In genomic region chr1:46027788-46028573, GRCh38 we compare ENCODE assay signal across 24 cellular contexts.
DNase-seq lines count a peak whose midpoint lies in the region; ATAC-seq and TF ChIP-seq lines count a peak whose summit lies in the region.
"Had no signal": no experiment of that assay in that cellular context is flagged by ENCODE, and none has a peak within 500 bp of the region (broad histone marks: within the 10 kb centered on the region; RNA-seq: fewer than 3 reads in every experiment).

No MANE protein-coding gene starts in this region.

- WGBS in heart right ventricle, 2 donors = 85 to 88% methylated on average over 8 of the region's 8 CpGs

- no peak overlapping the region for H3K4me3 ChIP-seq in coronary artery
- no peak overlapping the region for H3K4me3 ChIP-seq in heart right ventricle
- H3K4me3 ChIP-seq in upper lobe of right lung = no peak overlapping the region

- H3K27me3 ChIP-seq in heart right ventricle = no peaks in the 10 kb centered on the region
- H3K27me3 ChIP-seq in upper lobe of right lung = no peaks in the 10 kb centered on the region

- no peaks in the 10 kb centered on the region for H3K9me3 ChIP-seq in heart right ventricle
- H3K9me3 ChIP-seq in upper lobe of right lung = no peaks in the 10 kb centered on the region

- peaks cover 0 to 74% (median 42%) of the 10 kb centered on the region in 9 donors for H3K36me3 ChIP-seq in heart right ventricle
- H3K36me3 ChIP-seq in upper lobe of right lung = peaks cover 14% of the 10 kb centered on the region

- ATAC-seq in heart right ventricle = peak; percentile 26 to 83 (median 62)
- ATAC-seq in upper lobe of right lung = no peak
- ATAC-seq in GM21447 (IDR thresholded peaks at IDR 0.05; ENCODE audit: unreplicated experiment) = no peak
- ATAC-seq: HCT116, PC-3 had no signal

- H3K4me1 ChIP-seq in heart right ventricle (peaks cover 2 to 42% (median 29%) of the 10 kb centered on the region in 9 donors), upper lobe of right lung (no peaks in the 10 kb centered on the region)

- H3K27ac ChIP-seq in coronary artery (no peak overlapping the region), heart right ventricle (peak overlapping the region; percentile 15 to 86 (median 80)), upper lobe of right lung (no peak overlapping the region)

- TF ChIP-seq CTCF in coronary artery (IDR thresholded peaks at IDR 0.05) = no peak
- no peak for TF ChIP-seq CTCF in heart right ventricle (IDR thresholded peaks at IDR 0.05)
- no peak for TF ChIP-seq CTCF in upper lobe of right lung (IDR thresholded peaks at IDR 0.05)

- intact Hi-C loops in heart right ventricle (cut with DNase I) = loop anchor here in 3 of 10 donors (2.0 to 10.0 kb wide), 4 partner anchors 106 to 343 kb away; partner anchors contain the start of genes GPBP1L1 (in 1 of the 3) and TMEM69 (in 1 of the 3)
- intact Hi-C loops in upper lobe of right lung (cut with DNase I) = no loop called here

- DNase-seq in coronary artery (ENCODE audit: low spot score) (peak; percentile 36), heart right ventricle (peak in 1 of 2 donors; percentile 47), islet precursor cell (peak; percentile 32), upper lobe of right lung (peak; percentile 30), superior temporal gyrus (ENCODE audit: extremely low spot score) (no peak)
- no peak for DNase-seq in activated CD8-positive, alpha-beta memory T cell treated with anti-CD3 and anti-CD28 coated beads, Interleukin-2, amount 50 U/mL, for 48 hours
- DNase-seq: C1 segment of cervical spinal cord; CD4-positive, alpha-beta memory T cell; COR-L47; DMS 273 treated with DMSO at 0.1 percent for 48 hours; DMS79 treated with DMSO at 0.1 percent for 48 hours; GF-D8; NCI-H1048; NCI-H1417; NCI-H1694; NCI-H2029 treated with DMSO at 0.1 percent for 48 hours; NCI-H446 treated with DMSO at 0.1 percent for 48 hours; NCI-H526; NCI-H82; NK-92 treated with Interleukin-12 subunit alpha and Interleukin-12 subunit beta, amount 100 ng/mL, for 24 hours; PC-3; SHP77 had no signal

Comparison
In these comparisons a context has a peak if more than half of its experiments do, and no peak if none do; other contexts are left out.
1. DNase-seq: peak in coronary artery (single experiment), islet precursor cell (single experiment) and upper lobe of right lung (single experiment); none in activated CD8-positive, alpha-beta memory T cell treated with anti-CD3 and anti-CD28 coated beads, Interleukin-2, amount 50 U/mL, for 48 hours (single experiment) and superior temporal gyrus (single experiment).
2. H3K27ac ChIP-seq: peak in heart right ventricle (10 of 10); none in coronary artery (0 of 2) and upper lobe of right lung (single experiment).
3. ATAC-seq: peak in heart right ventricle (8 of 8); none in upper lobe of right lung (single experiment) and GM21447 (single experiment).